Comparison of ENCODE assay signal across 1 cellular context in the genomic region with DNA sequence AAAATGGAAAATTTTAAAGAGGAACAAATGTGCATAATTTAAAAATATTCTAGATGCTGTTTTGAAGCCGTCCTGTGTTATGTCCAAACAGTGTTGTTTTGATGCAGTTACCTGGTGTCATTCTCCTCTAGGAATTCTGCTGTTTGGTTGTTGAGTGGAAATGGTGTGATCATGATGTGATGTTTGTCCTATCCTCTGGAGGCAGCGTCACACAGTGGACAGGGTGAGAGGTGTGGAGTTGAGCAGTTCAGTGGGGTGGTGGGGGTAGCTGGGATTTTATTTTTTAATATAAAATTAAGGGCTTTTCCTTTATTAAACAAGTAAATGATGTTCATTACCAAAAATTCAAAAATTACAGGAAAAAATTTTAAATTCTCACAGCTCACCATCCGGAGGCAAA.
TF ChIP-seq lines count a peak whose summit lies in the region.

No MANE protein-coding gene starts in this region.

TF ChIP-seq in SK-N-SH treated with all-trans-retinoic acid at 6 μM for 48 hours, 23 proteins besides CTCF, POLR2A, EP300 and RAD21 (continued from another document):
- TF ChIP-seq, protein P1, sequence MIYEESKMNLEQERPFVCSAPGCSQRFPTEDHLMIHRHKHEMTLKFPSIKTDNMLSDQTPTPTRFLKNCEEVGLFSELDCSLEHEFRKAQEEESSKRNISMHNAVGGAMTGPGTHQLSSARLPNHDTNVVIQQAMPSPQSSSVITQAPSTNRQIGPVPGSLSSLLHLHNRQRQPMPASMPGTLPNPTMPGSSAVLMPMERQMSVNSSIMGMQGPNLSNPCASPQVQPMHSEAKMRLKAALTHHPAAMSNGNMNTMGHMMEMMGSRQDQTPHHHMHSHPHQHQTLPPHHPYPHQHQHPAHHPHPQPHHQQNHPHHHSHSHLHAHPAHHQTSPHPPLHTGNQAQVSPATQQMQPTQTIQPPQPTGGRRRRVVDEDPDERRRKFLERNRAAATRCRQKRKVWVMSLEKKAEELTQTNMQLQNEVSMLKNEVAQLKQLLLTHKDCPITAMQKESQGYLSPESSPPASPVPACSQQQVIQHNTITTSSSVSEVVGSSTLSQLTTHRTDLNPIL (CRISPR knock-in tag; IDR thresholded peaks at IDR 0.05; ENCODE audit: low read depth) = no peak
TF ChIP-seq in SK-N-SH treated with all-trans-retinoic acid at 6 μM for 48 hours: peak in this region for 0.
